ENCODE assay signal across 32 cellular contexts in genomic region chr15:40877691-40878090, GRCh38. TPM values are rescaled to one million over a fixed set of nuclear protein-coding genes. Genes with fewer than 3 reads are reported as not detected.
"Had no signal": no experiment of that assay in that cellular context is flagged by ENCODE, and none has a peak within 500 bp of the region (broad histone marks: within the 10 kb centered on the region; RNA-seq: fewer than 3 reads in every experiment).

No MANE protein-coding gene starts in this region.

- H3K27me3 Mint-ChIP-seq: activated T-helper 17 cell treated with anti-CD3 and anti-CD28 coated beads, Interleukin-2, amount 50 U/mL, for 72 hours had no signal

- H3K4me3 ChIP-seq: SK-N-MC had no signal

- H3K27ac ChIP-seq: SK-N-MC had no signal

- ATAC-seq: activated T-helper 17 cell treated with anti-CD3 and anti-CD28 coated beads, Interleukin-2, amount 50 U/mL, for 72 hours; Panc1; Right ventricle myocardium inferior; T-cell had no signal

- DNase-seq: activated B cell treated with CpG ODN at 0.5 μM for 24 hours; activated CD4-positive, alpha-beta memory T cell treated with anti-CD3 and anti-CD28 coated beads for 36 hours; activated CD4-positive, alpha-beta T cell treated with anti-CD3 and anti-CD28 coated beads for 1 hour; activated CD4-positive, alpha-beta T cell treated with anti-CD3 and anti-CD28 coated beads, Interleukin-2, amount 10 ng/mL, durations not matched to agents 7 days and 5 days; activated gamma-delta T cell; activated naive CD4-positive, alpha-beta T cell treated with anti-CD3 and anti-CD28 coated beads for 36 hours; activated T-cell treated with anti-CD3 and anti-CD28 coated beads for 4 hours; activated T-cell treated with anti-CD3 and anti-CD28 coated beads, Interleukin-2, amount 50 U/mL, for 48 hours; anterior cingulate cortex; central memory CD4-positive, alpha-beta T cell; Kasumi-1; NCI-H1092; NCI-H1417 treated with DMSO at 0.1 percent for 48 hours; NCI-H1694; NCI-H2029 treated with DMSO at 0.1 percent for 48 hours; NCI-H345; NCI-H510A; NCI-H526 treated with DMSO at 0.1 percent for 48 hours; NCI-H82; RPMI8226; T-cell; T-helper 2 cell; T1000 had no signal

- H3K36me3 Mint-ChIP-seq: activated CD4-positive, alpha-beta memory T cell treated with anti-CD3 and anti-CD28 coated beads for 36 hours; activated naive CD8-positive, alpha-beta T cell; T-cell had no signal

- H3K27ac Mint-ChIP-seq: activated B cell treated with CpG ODN at 0.5 μM for 24 hours; activated CD4-positive, alpha-beta memory T cell treated with anti-CD3 and anti-CD28 coated beads for 36 hours; activated CD4-positive, alpha-beta T cell treated with anti-CD3 and anti-CD28 coated beads, Interleukin-2, amount 10 ng/mL, durations not matched to agents 7 days and 5 days; activated naive CD4-positive, alpha-beta T cell treated with anti-CD3 and anti-CD28 coated beads for 36 hours; activated naive CD8-positive, alpha-beta T cell; T-cell had no signal

- H3K4me3 Mint-ChIP-seq: activated B cell treated with CpG ODN at 0.5 μM for 24 hours; activated CD4-positive, alpha-beta memory T cell treated with anti-CD3 and anti-CD28 coated beads for 36 hours; activated CD4-positive, alpha-beta T cell treated with anti-CD3 and anti-CD28 coated beads, Interleukin-2, amount 10 ng/mL, durations not matched to agents 7 days and 5 days; activated naive CD4-positive, alpha-beta T cell treated with anti-CD3 and anti-CD28 coated beads for 36 hours; activated naive CD8-positive, alpha-beta T cell; activated T-helper 17 cell treated with anti-CD3 and anti-CD28 coated beads, Interleukin-2, amount 50 U/mL, for 72 hours; T-cell had no signal

- H3K9me3 Mint-ChIP-seq: activated B cell treated with CpG ODN at 0.5 μM for 24 hours; activated CD4-positive, alpha-beta memory T cell treated with anti-CD3 and anti-CD28 coated beads for 36 hours; activated CD4-positive, alpha-beta T cell treated with anti-CD3 and anti-CD28 coated beads, Interleukin-2, amount 10 ng/mL, durations not matched to agents 7 days and 5 days; activated naive CD4-positive, alpha-beta T cell treated with anti-CD3 and anti-CD28 coated beads for 36 hours; activated T-helper 17 cell treated with anti-CD3 and anti-CD28 coated beads, Interleukin-2, amount 50 U/mL, for 72 hours; T-cell had no signal

RNA-seq across cellular contexts. Expression of gene RHOV, which starts 3.7 kb away (rescaled TPM):
- total RNA-seq: activated CD4-positive, alpha-beta T cell treated with anti-CD3 and anti-CD28 coated beads, Interleukin-2, amount 10 ng/mL, durations not matched to agents 7 days and 5 days; Right ventricle myocardium inferior; T-cell had no signal

RNA-seq across cellular contexts. Expression of gene PPP1R14D, which starts 49.2 kb away (rescaled TPM):
- total RNA-seq: activated CD4-positive, alpha-beta memory T cell treated with anti-CD3 and anti-CD28 coated beads for 36 hours; activated CD4-positive, alpha-beta T cell treated with anti-CD3 and anti-CD28 coated beads, Interleukin-2, amount 10 ng/mL, durations not matched to agents 7 days and 5 days; activated CD8-positive, alpha-beta memory T cell treated with anti-CD3 and anti-CD28 coated beads for 36 hours; activated naive CD4-positive, alpha-beta T cell treated with anti-CD3 and anti-CD28 coated beads for 36 hours; activated T-helper 17 cell treated with anti-CD3 and anti-CD28 coated beads, Interleukin-2, amount 50 U/mL, for 72 hours; bronchial epithelial cell; chondrocyte; OCI-LY7; Right ventricle myocardium inferior; T-cell had no signal

RNA-seq across cellular contexts. Expression of gene DLL4, which starts 51.4 kb away (rescaled TPM):
- total RNA-seq: activated B cell treated with CpG ODN at 0.5 μM for 24 hours; activated CD4-positive, alpha-beta memory T cell treated with anti-CD3 and anti-CD28 coated beads for 36 hours; activated CD4-positive, alpha-beta T cell treated with anti-CD3 and anti-CD28 coated beads, Interleukin-2, amount 10 ng/mL, durations not matched to agents 7 days and 5 days; activated T-helper 17 cell treated with anti-CD3 and anti-CD28 coated beads, Interleukin-2, amount 50 U/mL, for 72 hours; bronchial epithelial cell had no signal
